11 cellular contexts compared by ENCODE assay signal in genomic region chr20:39132093-39132492, GRCh38.
"Had no signal": no experiment of that assay in that cellular context is flagged by ENCODE, and none has a peak within 500 bp of the region (broad histone marks: within the 10 kb centered on the region; RNA-seq: fewer than 3 reads in every experiment).

No MANE protein-coding gene starts in this region.

- H3K4me3 ChIP-seq: GM23248, GM23338, HAP-1 had no signal

- H2AFZ ChIP-seq: GM23248, GM23338 had no signal

- H3K27ac ChIP-seq: GM23248 had no signal

- H3K4me2 ChIP-seq: GM23338 had no signal

- H3K9ac ChIP-seq: GM23248 had no signal

- H3K9me3 ChIP-seq: HAP-1 had no signal

- H3K27ac Mint-ChIP-seq: GM23338, H9, HFFc6 had no signal

- H3K4me3 Mint-ChIP-seq: GM23338, H9, HFFc6 had no signal

- H3K36me3 ChIP-seq: HAP-1 had no signal

- ATAC-seq: GM23338, HCT116 had no signal

- H3K9me3 Mint-ChIP-seq: GM23338, H9, HFFc6 had no signal

- H3K4me1 ChIP-seq: HAP-1 had no signal

- FAIRE-seq: H1, H54 had no signal

- DNase-seq: GM23248, GOT3, H7, H9, HCEC 1CT, HFFc6 had no signal
